1 cellular context compared by ENCODE assay signal in the genomic region with DNA sequence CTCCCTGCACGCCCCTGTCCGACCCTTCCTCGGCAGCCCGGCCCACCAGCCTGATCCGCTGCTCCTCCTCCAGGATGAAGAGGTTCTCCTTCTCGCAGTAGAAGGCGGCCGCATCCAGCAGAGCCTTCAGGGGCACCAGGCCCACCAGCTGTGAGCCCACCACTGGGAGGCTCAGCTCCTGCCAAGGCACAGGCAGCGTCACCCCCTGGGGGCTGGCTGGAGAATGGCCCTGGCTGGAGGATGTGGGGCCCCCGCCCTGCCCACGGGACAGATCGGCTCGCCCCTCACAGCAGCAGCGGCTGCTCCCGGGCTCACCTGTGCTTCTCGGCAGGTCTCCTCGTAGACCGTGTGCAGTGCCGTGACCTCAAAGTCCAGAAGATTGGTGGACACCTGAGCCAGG.
TF ChIP-seq lines count a peak whose summit lies in the region.

No MANE protein-coding gene starts in this region.

TF ChIP-seq in GM12891, 5 proteins besides CTCF, POLR2A, EP300 and RAD21:
- TF ChIP-seq POLR2AphosphoS5 (IDR thresholded peaks at IDR 0.05; ENCODE audit: low read depth, low read length) (no peak), SPI1 (IDR thresholded peaks at IDR 0.05; ENCODE audit: low read depth, low read length) (no peak), POU2F2 (IDR thresholded peaks at IDR 0.05; ENCODE audit: low read depth, low read length) (no peak), PAX5 (IDR thresholded peaks at IDR 0.05; ENCODE audit: insufficient read depth, low read length, severe bottlenecking) (no peak), TAF1 (IDR thresholded peaks at IDR 0.05; ENCODE audit: low read depth, low read length) (no peak)
